Comparison of ENCODE assay signal across 1 cellular context in the genomic region with DNA sequence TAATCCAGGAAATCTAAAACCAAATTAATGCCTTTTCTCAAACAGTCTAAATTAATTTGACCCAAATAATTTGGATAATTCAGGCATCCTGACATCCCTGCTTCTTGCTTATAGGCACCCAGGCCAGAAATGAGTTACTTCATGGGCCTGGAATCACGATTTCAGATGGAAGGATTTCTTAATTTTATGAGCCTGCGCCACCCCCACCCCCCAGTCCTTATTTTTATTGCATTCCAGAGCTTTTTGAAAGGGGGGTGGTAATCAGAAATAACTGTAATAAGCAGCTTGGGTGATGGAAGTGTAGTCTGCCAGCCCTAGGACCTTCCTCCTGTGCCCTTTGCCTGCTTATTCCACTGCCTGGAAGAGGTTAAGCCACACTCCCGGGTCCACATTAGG.
A peak's percentile ranks its signal among the peaks of the same experiment; 100 is the strongest.
TF ChIP-seq lines count a peak whose summit lies in the region.

No MANE protein-coding gene starts in this region.

TF ChIP-seq in H1, 55 proteins besides CTCF, POLR2A, EP300 and RAD21:
- no peak for TF ChIP-seq HDAC2 (IDR thresholded peaks at IDR 0.05; ENCODE audit: borderline replicate concordance in 1 of 2, low read depth in 2 of 2, low read length in 2 of 2)
- TF ChIP-seq KDM4A (IDR thresholded peaks at IDR 0.05; ENCODE audit: low read depth, low read length, severe bottlenecking), result peak; percentile 2
